21 cellular contexts compared by ENCODE assay signal in the genomic region with DNA sequence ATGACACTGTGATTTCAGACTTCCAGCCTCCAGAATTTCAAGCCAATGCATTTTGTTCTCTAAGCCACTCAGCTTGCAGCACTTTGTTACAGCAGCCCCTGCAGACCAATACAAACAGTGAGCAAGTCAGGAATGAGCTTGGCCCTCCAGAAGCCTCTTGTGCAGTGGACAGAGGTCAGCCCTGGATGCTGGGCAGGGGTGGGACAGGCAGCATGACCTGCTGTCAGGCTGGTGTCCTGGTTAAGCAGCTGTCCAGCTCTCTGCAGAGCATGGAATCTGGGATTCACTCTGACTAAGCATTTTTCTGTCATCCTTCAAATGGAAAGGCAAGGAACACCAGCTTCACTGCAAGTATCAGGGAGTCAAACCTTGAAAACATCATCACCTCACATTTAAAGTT.
"Had no signal": no experiment of that assay in that cellular context is flagged by ENCODE, and none has a peak within 500 bp of the region (broad histone marks: within the 10 kb centered on the region; RNA-seq: fewer than 3 reads in every experiment).

No MANE protein-coding gene starts in this region.

- H3K27me3 ChIP-seq: body of pancreas, colonic mucosa, ovary, tibial artery, uterus had no signal

- H3K4me1 ChIP-seq: body of pancreas, colonic mucosa, esophagus squamous epithelium, lower lobe of right lung, tibial artery, uterus had no signal

- DNase-seq: activated CD4-positive, alpha-beta T cell treated with anti-CD3 and anti-CD28 coated beads, Interleukin-2, amount 10 ng/mL, durations not matched to agents 24 days and 14 days; activated CD4-positive, CD25-positive, alpha-beta regulatory T cell; activated CD8-positive, alpha-beta memory T cell treated with anti-CD3 and anti-CD28 coated beads, Interleukin-2, amount 50 U/mL, for 4 hours; activated CD8-positive, alpha-beta T cell treated with anti-CD3 and anti-CD28 coated beads, Interleukin-2, amount 10 ng/mL, durations not matched to agents 7 days and 5 days; activated effector memory CD4-positive, alpha-beta T cell treated with anti-CD3 and anti-CD28 coated beads, Interleukin-2, amount 50 U/mL, for 16 hours; activated T-cell treated with anti-CD3 and anti-CD28 coated beads, Interleukin-2, amount 50 U/mL, for 48 hours; amniotic stem cell; body of pancreas; caudate nucleus; colonic mucosa; esophagus squamous epithelium; foreskin melanocyte; head of caudate nucleus; left colon; lower lobe of right lung; midbrain; ovary; stimulated activated CD4-positive, alpha-beta T cell treated with anti-CD3 and anti-CD28 coated beads, Interleukin-4, amount 100 ng/mL, for 1 hour; stimulated activated naive B cell treated with anti-CD40 and anti-IgM and Interleukin-4, amounts not matched to agents 10 μg/mL and 1 μg/mL and 100 μg/mL, for 72 hours; tibial artery; uterus had no signal

- H3K27ac ChIP-seq: body of pancreas, colonic mucosa, esophagus squamous epithelium, lower lobe of right lung, ovary, tibial artery, uterus had no signal

- ATAC-seq: activated CD8-positive, alpha-beta T cell treated with anti-CD3 and anti-CD28 coated beads, Interleukin-2, amount 10 ng/mL, durations not matched to agents 7 days and 5 days; body of pancreas; left colon; lower lobe of right lung; stimulated activated naive B cell treated with anti-CD40 and anti-IgM and Interleukin-4, amounts not matched to agents 10 μg/mL and 1 μg/mL and 100 μg/mL, for 72 hours had no signal

- H3K9me3 ChIP-seq: colonic mucosa, lower lobe of right lung, ovary, uterus had no signal

- H3K4me3 ChIP-seq: body of pancreas, colonic mucosa, esophagus squamous epithelium, lower lobe of right lung, ovary, tibial artery, uterus had no signal

- H3K36me3 ChIP-seq: colonic mucosa, esophagus squamous epithelium, lower lobe of right lung, ovary, tibial artery, uterus had no signal
